ENCODE assay signal across 1 cellular context in genomic region chr6:109455502-109456282, GRCh38.
TF ChIP-seq lines count a peak whose summit lies in the region.

MICAL1 (minus strand) TSS chr6:109455772; CDS start chr6:109454196, 1,576 bp downstream.

TF ChIP-seq in HEK293, 187 proteins besides CTCF, POLR2A, EP300 and RAD21 (continued from another document and continues in another):
- 0 out of 2 replicates have a peak, but pooled peaks have one; percentile 44 for TF ChIP-seq REST (tag by site-specific recombination; IDR thresholded peaks at IDR 0.05)
- TF ChIP-seq ZBTB8A (tag by site-specific recombination; IDR thresholded peaks at IDR 0.05): peak; percentile 94
- TF ChIP-seq KLF1 (tag by site-specific recombination; IDR thresholded peaks at IDR 0.05): peak; percentile 98
- peak; percentile 49; the same call in 1 of the 2 replicates for TF ChIP-seq ZNF341 (tag by site-specific recombination; IDR thresholded peaks at IDR 0.05; ENCODE audit: low read depth)
- peak; percentile 24 for TF ChIP-seq SP7 (tag by site-specific recombination; IDR thresholded peaks at IDR 0.05)
- TF ChIP-seq ZFHX2 (tag by site-specific recombination; conservative IDR thresholded peaks at IDR 0.05): peak; percentile 86
- TF ChIP-seq ZNF19 (tag by site-specific recombination; IDR thresholded peaks at IDR 0.05; ENCODE audit: low read depth): no peak
- TF ChIP-seq ZIC2 (tag by site-specific recombination; IDR thresholded peaks at IDR 0.05): peak; percentile 59
- TF ChIP-seq SETDB1 (IDR thresholded peaks at IDR 0.05; ENCODE audit: insufficient read length, low read length): no peak
- TF ChIP-seq ZEB2 (tag by site-specific recombination; IDR thresholded peaks at IDR 0.05): peak; percentile 54
- TF ChIP-seq ZNF335 (tag by site-specific recombination; conservative IDR thresholded peaks at IDR 0.05): peak; percentile 92
- TF ChIP-seq ZNF629 (tag by site-specific recombination; IDR thresholded peaks at IDR 0.05): 0 out of 2 replicates have a peak, but pooled peaks have one; percentile 8
- peak; percentile 84; the same call in 1 of the 2 replicates for TF ChIP-seq KLF8 (tag by site-specific recombination; IDR thresholded peaks at IDR 0.05)
- TF ChIP-seq ZNF449 (tag by site-specific recombination; IDR thresholded peaks at IDR 0.05): peak; percentile 62
- TF ChIP-seq ZNF10 (tag by site-specific recombination; IDR thresholded peaks at IDR 0.05): no peak
- TF ChIP-seq ZNF501 (tag by site-specific recombination; IDR thresholded peaks at IDR 0.05): peak; percentile 54; the same call in 1 of the 2 replicates
- TF ChIP-seq KLF10 (tag by site-specific recombination; IDR thresholded peaks at IDR 0.05): peak; percentile 54; the same call in 1 of the 2 replicates
- TF ChIP-seq TSHZ1 (tag by site-specific recombination; IDR thresholded peaks at IDR 0.05; ENCODE audit: borderline replicate concordance): no peak
- peak; percentile 62 for TF ChIP-seq EGR2 (tag by site-specific recombination; IDR thresholded peaks at IDR 0.05; ENCODE audit: low read depth)
- TF ChIP-seq ZNF610 (tag by site-specific recombination; IDR thresholded peaks at IDR 0.05; ENCODE audit: borderline replicate concordance): 0 out of 2 replicates have a peak, but pooled peaks have one; percentile 26
- TF ChIP-seq ZNF423 (tag by site-specific recombination; IDR thresholded peaks at IDR 0.05): peak; percentile 93
- TF ChIP-seq ZBTB10 (tag by site-specific recombination; IDR thresholded peaks at IDR 0.05): peak; percentile 94
- TF ChIP-seq ZBTB17 (tag by site-specific recombination; IDR thresholded peaks at IDR 0.05): peak; percentile 29; the same call in 1 of the 2 replicates
- peak; percentile 59 for TF ChIP-seq GLIS1 (tag by site-specific recombination; IDR thresholded peaks at IDR 0.05)
- no peak for TF ChIP-seq ZNF302 (tag by site-specific recombination; IDR thresholded peaks at IDR 0.05; ENCODE audit: low read depth)
- TF ChIP-seq ZNF704 (tag by site-specific recombination; IDR thresholded peaks at IDR 0.05): no peak
- TF ChIP-seq ZSCAN4 (tag by site-specific recombination; IDR thresholded peaks at IDR 0.05): no peak
- TF ChIP-seq ZNF513 (tag by site-specific recombination; IDR thresholded peaks at IDR 0.05): 0 out of 2 replicates have a peak, but pooled peaks have one; percentile 8
- peak; percentile 54 for TF ChIP-seq ZSCAN5A (tag by site-specific recombination; IDR thresholded peaks at IDR 0.05)
- TF ChIP-seq ZNF398 (tag by site-specific recombination; IDR thresholded peaks at IDR 0.05): peak; percentile 68; the same call in 1 of the 2 replicates
- 0 out of 2 replicates have a peak, but pooled peaks have one; percentile 11 for TF ChIP-seq ZNF2 (tag by site-specific recombination; IDR thresholded peaks at IDR 0.05)
- TF ChIP-seq ZBTB11 (tag by site-specific recombination; conservative IDR thresholded peaks at IDR 0.05; ENCODE audit: low read depth): peak; percentile 44; the same call in 1 of the 2 replicates
